Comparison of ENCODE assay signal across 19 cellular contexts in genomic region chr5:91386120-91386519, GRCh38. TPM values are rescaled to one million over a fixed set of nuclear protein-coding genes. Genes with fewer than 3 reads are reported as not detected.
A peak's percentile ranks its signal among the peaks of the same experiment; 100 is the strongest.
DNase-seq lines count a peak whose midpoint lies in the region; ATAC-seq and TF ChIP-seq lines count a peak whose summit lies in the region.
"Had no signal": no experiment of that assay in that cellular context is flagged by ENCODE, and none has a peak within 500 bp of the region (broad histone marks: within the 10 kb centered on the region; RNA-seq: fewer than 3 reads in every experiment).

No MANE protein-coding gene starts in this region.

- ATAC-seq in left ventricle myocardium superior = peak; percentile 8
- no peak for ATAC-seq in right cardiac atrium
- ATAC-seq in omental fat pad (ENCODE audit: low FRiP score) = no peak
- ATAC-seq: body of pancreas, left lobe of liver, mucosa of descending colon had no signal

- H3K27ac ChIP-seq in right cardiac atrium (ENCODE audit: low read length) = no peak overlapping the region
- H3K27ac ChIP-seq: body of pancreas had no signal

- intact Hi-C loops in left ventricle myocardium superior (cut with micrococcal nuclease) (loop anchor here (1.0 kb wide), 1 partner anchor 162 kb away; no protein-coding TSS in a partner anchor), right cardiac atrium (cut with DNase I) (loop anchor here in 3 of 4 donors (5.0 to 10.0 kb wide), 5 partner anchors 101 to 451 kb away; no protein-coding TSS in a partner anchor)

- no peaks in the 10 kb centered on the region for H3K4me1 ChIP-seq in right cardiac atrium (ENCODE audit: control insufficient read depth, insufficient read depth, low read length)

- H3K4me3 ChIP-seq in right cardiac atrium (ENCODE audit: low read length) (no peak overlapping the region), fibroblast of the aortic adventitia (ENCODE audit: low read depth, low read length) (no peak overlapping the region)
- H3K4me3 ChIP-seq: body of pancreas, mucosa of descending colon had no signal

- TF ChIP-seq CTCF in fibroblast of the aortic adventitia (IDR thresholded peaks at IDR 0.05; ENCODE audit: insufficient read depth, low read length) (peak; percentile 37), omental fat pad (IDR thresholded peaks at IDR 0.05) (no peak)

- 53% methylated on average over 2 of the region's 2 CpGs for WGBS in right cardiac atrium

- H3K27me3 ChIP-seq in right cardiac atrium (ENCODE audit: control insufficient read depth, insufficient read depth) = no peaks in the 10 kb centered on the region
- H3K27me3 ChIP-seq: body of pancreas had no signal

- H3K9me3 ChIP-seq in right cardiac atrium (ENCODE audit: control insufficient read depth, low read length) = no peaks in the 10 kb centered on the region
- H3K9me3 ChIP-seq: body of pancreas, mucosa of descending colon had no signal

- DNase-seq in left ventricle myocardium superior (no peak), right cardiac atrium (no peak), SW480 (ENCODE audit: low spot score) (peak; percentile 3), fibroblast of the aortic adventitia (ENCODE audit: low read depth) (peak; percentile 61), NCI-H748 treated with DMSO at 0.1 percent for 48 hours (lab: John Stamatoyannopoulos, UW) (no peak), SK-N-DZ (ENCODE audit: low spot score) (no peak), omental fat pad (ENCODE audit: low spot score) (no peak)
- no peak for DNase-seq in stimulated activated CD4-positive, alpha-beta T cell treated with anti-CD3 and anti-CD28 coated beads, Interleukin-2, amount 100 ng/mL, for 48 hours
- DNase-seq: activated CD4-positive, alpha-beta T cell treated with anti-CD3 and anti-CD28 coated beads, Interleukin-2, amount 50 U/mL, for 1 hour; activated T-cell treated with anti-CD3 and anti-CD28 coated beads for 4 hours; body of pancreas; dermis blood vessel endothelial cell; H7; KG1; MV-4-11; NCI-H1930; NCI-H526 treated with DMSO at 0.1 percent for 48 hours had no signal

RNA-seq across cellular contexts. Expression of gene ARRDC3, which starts 3.0 kb away (rescaled TPM):
- total RNA-seq in left ventricle myocardium superior = 16.5 TPM
- total RNA-seq in right cardiac atrium = 10 to 100 TPM; 20.1 to 28.9 (median 25.5) TPM
- 8.2 TPM for polyA plus RNA-seq in right cardiac atrium
- 35.2 and 120 TPM in 2 replicates for total RNA-seq in fibroblast of the aortic adventitia (ENCODE audit: low replicate concordance)
- 26.6 and 27.0 TPM in 2 replicates for polyA plus RNA-seq in SK-N-DZ (2014; cell fraction: cytosol; rRNA removed)
- 44.7 and 53.7 TPM in 2 replicates for polyA plus RNA-seq in SK-N-DZ (2014; cell fraction: nucleus; rRNA removed)
- total RNA-seq in omental fat pad = 10 to 100 TPM; 36.8 to 87.0 (median 61.0) TPM

Comparison
In these comparisons a context has a peak if more than half of its experiments do, and no peak if none do; other contexts are left out.
1. DNase-seq: peak in SW480 (single experiment) and fibroblast of the aortic adventitia (single experiment); none in left ventricle myocardium superior (single experiment), right cardiac atrium (0 of 3), NCI-H748 treated with DMSO at 0.1 percent for 48 hours (single experiment), SK-N-DZ (single experiment), stimulated activated CD4-positive, alpha-beta T cell treated with anti-CD3 and anti-CD28 coated beads, Interleukin-2, amount 100 ng/mL, for 48 hours (0 of 2) and omental fat pad (single experiment).